Comparison of ENCODE assay signal across 11 cellular contexts in genomic region chr20:43357352-43357751, GRCh38.
"Had no signal": no experiment of that assay in that cellular context is flagged by ENCODE, and none has a peak within 500 bp of the region (broad histone marks: within the 10 kb centered on the region; RNA-seq: fewer than 3 reads in every experiment).

No MANE protein-coding gene starts in this region.

- DNase-seq: GM23248, GOT3, H7, H9, HCEC 1CT, HFFc6 had no signal

- H3K9me3 ChIP-seq: HAP-1 had no signal

- H2AFZ ChIP-seq: GM23248, GM23338 had no signal

- FAIRE-seq: H1, H54 had no signal

- H3K4me3 ChIP-seq: GM23248, GM23338, HAP-1 had no signal

- H3K4me2 ChIP-seq: GM23338 had no signal

- H3K27ac ChIP-seq: GM23248 had no signal

- H3K4me3 Mint-ChIP-seq: GM23338, H9, HFFc6 had no signal

- H3K9me3 Mint-ChIP-seq: HFFc6 had no signal

- H3K9ac ChIP-seq: GM23248 had no signal

- H3K4me1 ChIP-seq: HAP-1 had no signal

- H3K27ac Mint-ChIP-seq: GM23338, H9, HFFc6 had no signal

- H3K4me1 Mint-ChIP-seq: GM23338, H9 had no signal

- ATAC-seq: GM23338, HCT116 had no signal

- H3K36me3 ChIP-seq: HAP-1 had no signal
